ENCODE assay signal across 8 cellular contexts in the genomic region with DNA sequence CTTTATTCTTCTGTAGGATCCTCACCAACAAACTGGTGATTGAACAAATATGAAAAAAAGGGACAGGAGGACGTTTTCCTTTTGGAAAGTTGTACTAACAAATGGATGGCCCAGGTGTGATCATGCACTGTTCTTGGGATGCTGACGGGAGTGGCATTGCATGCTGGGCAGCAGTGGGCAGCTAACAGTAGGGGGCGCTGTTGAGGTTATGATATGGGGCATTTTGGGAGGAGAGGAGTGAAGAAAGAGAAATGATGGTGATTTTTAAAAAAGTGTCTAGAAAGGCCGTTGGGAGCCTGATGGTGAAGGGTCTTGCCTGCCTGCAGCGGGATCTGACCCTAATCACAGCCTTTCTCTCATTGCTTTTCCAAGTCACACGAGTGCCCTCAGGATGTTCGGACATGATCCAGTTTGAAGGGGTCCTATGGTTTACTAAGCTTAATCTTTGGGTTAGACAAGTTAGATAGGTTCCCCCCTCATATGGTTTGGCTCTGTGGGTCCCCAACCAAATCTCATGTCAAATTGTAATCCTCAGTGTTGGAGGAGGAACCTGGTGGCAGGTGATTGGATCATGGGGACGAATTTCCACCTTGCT. TPM values are rescaled to one million over a fixed set of nuclear protein-coding genes. Genes with fewer than 3 reads are reported as not detected.
DNase-seq lines count a peak whose midpoint lies in the region; ATAC-seq and TF ChIP-seq lines count a peak whose summit lies in the region.

No MANE protein-coding gene starts in this region.

- no peaks in the 10 kb centered on the region for H3K36me3 Mint-ChIP-seq in activated CD8-positive, alpha-beta T cell treated with anti-CD3 and anti-CD28 coated beads, Interleukin-2, amount 10 ng/mL, durations not matched to agents 7 days and 5 days (ENCODE audit: low read depth)

- H3K4me3 Mint-ChIP-seq in activated CD8-positive, alpha-beta T cell treated with anti-CD3 and anti-CD28 coated beads, Interleukin-2, amount 10 ng/mL, durations not matched to agents 7 days and 5 days, result no peak overlapping the region

- H3K4me1 Mint-ChIP-seq in activated CD8-positive, alpha-beta T cell treated with anti-CD3 and anti-CD28 coated beads, Interleukin-2, amount 10 ng/mL, durations not matched to agents 7 days and 5 days (ENCODE audit: low read depth), result no peaks in the 10 kb centered on the region

- CTCF ChIA-PET in activated CD8-positive, alpha-beta T cell treated with anti-CD3 and anti-CD28 coated beads, Interleukin-2, amount 10 ng/mL, durations not matched to agents 7 days and 5 days (lab: Charles Lee), result interaction anchor here (0.7 to 1.9 kb wide), 8 partner anchors 15 to 129 kb away, joined by 3 to 10 read pairs (median 4); no protein-coding TSS in a partner anchor

- H3K27me3 Mint-ChIP-seq in activated CD8-positive, alpha-beta T cell treated with anti-CD3 and anti-CD28 coated beads, Interleukin-2, amount 10 ng/mL, durations not matched to agents 7 days and 5 days (ENCODE audit: low read depth), result peaks cover 2% of the 10 kb centered on the region

- H3K9me3 Mint-ChIP-seq in activated CD8-positive, alpha-beta T cell treated with anti-CD3 and anti-CD28 coated beads, Interleukin-2, amount 10 ng/mL, durations not matched to agents 7 days and 5 days (ENCODE audit: insufficient read depth), result no peaks in the 10 kb centered on the region

- DNase-seq in Right ventricle myocardium superior, result peak; percentile 43
- DNase-seq in Right ventricle myocardium inferior (ENCODE audit: missing footprints), result no peak
- peak; percentile 65 for DNase-seq in activated CD8-positive, alpha-beta T cell treated with anti-CD3 and anti-CD28 coated beads, Interleukin-2, amount 10 ng/mL, durations not matched to agents 7 days and 5 days
- no peak for DNase-seq in fibroblast of the aortic adventitia (ENCODE audit: low read depth)
- peak; percentile 3 to 17 (median 9) for DNase-seq in stimulated activated CD4-positive, alpha-beta T cell treated with anti-CD3 and anti-CD28 coated beads, TNF-alpha, amount 100 ng/mL, for 4 hours (ENCODE audit: low read depth in 3 of 3)
- DNase-seq in NCI-H524 treated with DMSO at 0.1 percent for 48 hours (lab: John Stamatoyannopoulos, UW), result no peak
- no peak for DNase-seq in pons (ENCODE audit: low spot score)

- ATAC-seq in Right ventricle myocardium superior (ENCODE audit: poor library complexity), result no peak
- no peak for ATAC-seq in Right ventricle myocardium inferior
- ATAC-seq in activated CD8-positive, alpha-beta T cell treated with anti-CD3 and anti-CD28 coated beads, Interleukin-2, amount 10 ng/mL, durations not matched to agents 7 days and 5 days, result peak; percentile 44
- no peak for ATAC-seq in HG03521 (IDR thresholded peaks at IDR 0.05; ENCODE audit: unreplicated experiment)

- H3K27ac Mint-ChIP-seq in activated CD8-positive, alpha-beta T cell treated with anti-CD3 and anti-CD28 coated beads, Interleukin-2, amount 10 ng/mL, durations not matched to agents 7 days and 5 days, result no peak overlapping the region

- H3K4me3 ChIP-seq in fibroblast of the aortic adventitia (ENCODE audit: low read depth, low read length), result no peak overlapping the region

- POLR2A ChIA-PET in activated CD8-positive, alpha-beta T cell treated with anti-CD3 and anti-CD28 coated beads, Interleukin-2, amount 10 ng/mL, durations not matched to agents 7 days and 5 days (lab: Charles Lee), result no interaction called here

- intact Hi-C loops in Right ventricle myocardium superior (cut with DNase I) (no loop called here), Right ventricle myocardium inferior (cut with DNase I) (loop anchor here (5.0 kb wide), 1 partner anchor 58 kb away; no protein-coding TSS in a partner anchor)

- TF ChIP-seq CTCF in fibroblast of the aortic adventitia (IDR thresholded peaks at IDR 0.05; ENCODE audit: insufficient read depth, low read length), result peak; percentile 55

RNA-seq across cellular contexts. Expression of a gene that starts 46.2 kb away (rescaled TPM):
- total RNA-seq in Right ventricle myocardium superior (0.67 TPM), Right ventricle myocardium inferior (0.43 TPM), fibroblast of the aortic adventitia (ENCODE audit: low replicate concordance) (0.45 and 2.3 TPM in 2 replicates)
- total RNA-seq in activated CD8-positive, alpha-beta T cell treated with anti-CD3 and anti-CD28 coated beads, Interleukin-2, amount 10 ng/mL, durations not matched to agents 7 days and 5 days, result not detected

Comparison
In these comparisons a context has a peak if more than half of its experiments do, and no peak if none do; other contexts are left out.
1. DNase-seq: peak in Right ventricle myocardium superior (single experiment), activated CD8-positive, alpha-beta T cell treated with anti-CD3 and anti-CD28 coated beads, Interleukin-2, amount 10 ng/mL, durations not matched to agents 7 days and 5 days (single experiment) and stimulated activated CD4-positive, alpha-beta T cell treated with anti-CD3 and anti-CD28 coated beads, TNF-alpha, amount 100 ng/mL, for 4 hours (3 of 3); none in Right ventricle myocardium inferior (single experiment), fibroblast of the aortic adventitia (single experiment), NCI-H524 treated with DMSO at 0.1 percent for 48 hours (single experiment) and pons (single experiment).